Comparison of ENCODE assay signal across 24 cellular contexts in genomic region chr2:150552421-150552820, GRCh38.
"Had no signal": no experiment of that assay in that cellular context is flagged by ENCODE, and none has a peak within 500 bp of the region (broad histone marks: within the 10 kb centered on the region; RNA-seq: fewer than 3 reads in every experiment).

No MANE protein-coding gene starts in this region.

- H3K36me3 Mint-ChIP-seq: naive B cell; natural killer cell treated with Interleukin-12 subunit alpha and Interleukin-12 subunit beta and Interleukin-15 and Interleukin-18, amount 100 ng/mL, for 72 hours had no signal

- H3K4me1 Mint-ChIP-seq: naive B cell; stimulated activated naive CD8-positive, alpha-beta T cell treated with anti-CD3 and anti-CD28 coated beads, Interleukin-15, amount 100 ng/mL, for 72 hours had no signal

- H3K27me3 ChIP-seq: gastrocnemius medialis, ovary, spleen, suprapubic skin, transverse colon, vagina had no signal

- H3K36me3 ChIP-seq: gastrocnemius medialis, ovary, spleen, suprapubic skin, transverse colon, vagina had no signal

- H3K4me3 ChIP-seq: dorsolateral prefrontal cortex, gastrocnemius medialis, ovary, psoas muscle, skin epidermis, spleen, suprapubic skin, transverse colon, vagina had no signal

- H3K27ac Mint-ChIP-seq: naive B cell; natural killer cell treated with Interleukin-12 subunit alpha and Interleukin-12 subunit beta and Interleukin-15 and Interleukin-18, amount 100 ng/mL, for 72 hours; stimulated activated naive CD8-positive, alpha-beta T cell treated with anti-CD3 and anti-CD28 coated beads, Interleukin-15, amount 100 ng/mL, for 72 hours had no signal

- H3K4me3 Mint-ChIP-seq: naive B cell; natural killer cell treated with Interleukin-12 subunit alpha and Interleukin-12 subunit beta and Interleukin-15 and Interleukin-18, amount 100 ng/mL, for 72 hours; neural crest cell; stimulated activated naive CD8-positive, alpha-beta T cell treated with anti-CD3 and anti-CD28 coated beads, Interleukin-15, amount 100 ng/mL, for 72 hours had no signal

- H3K27me3 Mint-ChIP-seq: naive B cell; natural killer cell treated with Interleukin-12 subunit alpha and Interleukin-12 subunit beta and Interleukin-15 and Interleukin-18, amount 100 ng/mL, for 72 hours; stimulated activated naive CD8-positive, alpha-beta T cell treated with anti-CD3 and anti-CD28 coated beads, Interleukin-15, amount 100 ng/mL, for 72 hours had no signal

- H3K27ac ChIP-seq: dorsolateral prefrontal cortex, gastrocnemius medialis, ovary, psoas muscle, skin epidermis, spleen, suprapubic skin, transverse colon, vagina had no signal

- H3K9me3 Mint-ChIP-seq: stimulated activated naive CD8-positive, alpha-beta T cell treated with anti-CD3 and anti-CD28 coated beads, Interleukin-15, amount 100 ng/mL, for 72 hours had no signal

- DNase-seq: dorsolateral prefrontal cortex; effector CD4-positive, alpha-beta T cell; foreskin fibroblast; gastrocnemius medialis; head of caudate nucleus; kidney; naive B cell; nucleus accumbens; ovary; posterior cingulate gyrus; psoas muscle; right cardiac atrium; spleen; stimulated activated CD8-positive, alpha-beta memory T cell treated with anti-CD3 and anti-CD28 coated beads, Interleukin-4, amount 100 ng/mL, for 48 hours; stimulated activated naive CD4-positive, alpha-beta T cell; stimulated activated naive CD8-positive, alpha-beta T cell treated with anti-CD3 and anti-CD28 coated beads, Interleukin-15, amount 100 ng/mL, for 72 hours; transverse colon had no signal

- H3K4me1 ChIP-seq: gastrocnemius medialis, psoas muscle, spleen, suprapubic skin, transverse colon, vagina had no signal

- H3K9me3 ChIP-seq: gastrocnemius medialis, ovary, psoas muscle, spleen, suprapubic skin, transverse colon, vagina had no signal

- ATAC-seq: esophagus mucosa; gastrocnemius medialis; left lobe of liver; natural killer cell treated with Interleukin-12 subunit alpha and Interleukin-12 subunit beta and Interleukin-15 and Interleukin-18, amount 100 ng/mL, for 72 hours; psoas muscle; right cardiac atrium; stimulated activated naive CD8-positive, alpha-beta T cell treated with anti-CD3 and anti-CD28 coated beads, Interleukin-15, amount 100 ng/mL, for 72 hours had no signal
